1 cellular context compared by ENCODE assay signal in the genomic region with DNA sequence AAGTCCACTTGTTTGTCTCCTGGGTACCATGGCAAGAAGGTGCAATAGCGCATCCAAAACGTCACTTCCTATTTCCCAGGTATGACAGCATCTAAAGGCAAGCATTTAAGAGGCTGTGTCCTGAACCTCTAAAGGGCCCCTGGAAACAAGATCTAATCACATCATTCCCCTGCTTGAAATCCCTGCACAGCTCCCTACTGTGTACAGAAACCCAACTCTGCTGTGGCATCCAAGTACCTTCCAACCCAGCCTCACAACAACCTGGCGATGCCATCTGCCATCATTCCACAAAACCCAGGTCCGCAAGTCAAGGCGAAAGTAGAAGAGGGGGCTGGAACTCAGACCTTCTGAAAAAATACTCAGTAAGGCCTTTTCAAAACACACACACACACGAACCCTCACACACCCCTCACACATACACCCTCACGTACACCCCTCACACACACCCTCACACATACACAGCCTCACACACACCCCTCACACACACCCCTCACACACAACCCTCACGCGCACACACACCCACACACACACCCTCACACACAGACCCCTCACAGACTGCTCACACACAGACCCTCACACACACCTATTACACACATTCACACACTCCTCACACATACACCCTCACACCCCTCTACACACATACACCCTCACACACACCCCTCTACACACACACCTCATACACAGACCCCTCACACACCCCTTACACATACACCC.
TF ChIP-seq lines count a peak whose summit lies in the region.

No MANE protein-coding gene starts in this region.

TF ChIP-seq in K562, 482 proteins besides CTCF, POLR2A, EP300 and RAD21:
- TF ChIP-seq, protein P1, sequence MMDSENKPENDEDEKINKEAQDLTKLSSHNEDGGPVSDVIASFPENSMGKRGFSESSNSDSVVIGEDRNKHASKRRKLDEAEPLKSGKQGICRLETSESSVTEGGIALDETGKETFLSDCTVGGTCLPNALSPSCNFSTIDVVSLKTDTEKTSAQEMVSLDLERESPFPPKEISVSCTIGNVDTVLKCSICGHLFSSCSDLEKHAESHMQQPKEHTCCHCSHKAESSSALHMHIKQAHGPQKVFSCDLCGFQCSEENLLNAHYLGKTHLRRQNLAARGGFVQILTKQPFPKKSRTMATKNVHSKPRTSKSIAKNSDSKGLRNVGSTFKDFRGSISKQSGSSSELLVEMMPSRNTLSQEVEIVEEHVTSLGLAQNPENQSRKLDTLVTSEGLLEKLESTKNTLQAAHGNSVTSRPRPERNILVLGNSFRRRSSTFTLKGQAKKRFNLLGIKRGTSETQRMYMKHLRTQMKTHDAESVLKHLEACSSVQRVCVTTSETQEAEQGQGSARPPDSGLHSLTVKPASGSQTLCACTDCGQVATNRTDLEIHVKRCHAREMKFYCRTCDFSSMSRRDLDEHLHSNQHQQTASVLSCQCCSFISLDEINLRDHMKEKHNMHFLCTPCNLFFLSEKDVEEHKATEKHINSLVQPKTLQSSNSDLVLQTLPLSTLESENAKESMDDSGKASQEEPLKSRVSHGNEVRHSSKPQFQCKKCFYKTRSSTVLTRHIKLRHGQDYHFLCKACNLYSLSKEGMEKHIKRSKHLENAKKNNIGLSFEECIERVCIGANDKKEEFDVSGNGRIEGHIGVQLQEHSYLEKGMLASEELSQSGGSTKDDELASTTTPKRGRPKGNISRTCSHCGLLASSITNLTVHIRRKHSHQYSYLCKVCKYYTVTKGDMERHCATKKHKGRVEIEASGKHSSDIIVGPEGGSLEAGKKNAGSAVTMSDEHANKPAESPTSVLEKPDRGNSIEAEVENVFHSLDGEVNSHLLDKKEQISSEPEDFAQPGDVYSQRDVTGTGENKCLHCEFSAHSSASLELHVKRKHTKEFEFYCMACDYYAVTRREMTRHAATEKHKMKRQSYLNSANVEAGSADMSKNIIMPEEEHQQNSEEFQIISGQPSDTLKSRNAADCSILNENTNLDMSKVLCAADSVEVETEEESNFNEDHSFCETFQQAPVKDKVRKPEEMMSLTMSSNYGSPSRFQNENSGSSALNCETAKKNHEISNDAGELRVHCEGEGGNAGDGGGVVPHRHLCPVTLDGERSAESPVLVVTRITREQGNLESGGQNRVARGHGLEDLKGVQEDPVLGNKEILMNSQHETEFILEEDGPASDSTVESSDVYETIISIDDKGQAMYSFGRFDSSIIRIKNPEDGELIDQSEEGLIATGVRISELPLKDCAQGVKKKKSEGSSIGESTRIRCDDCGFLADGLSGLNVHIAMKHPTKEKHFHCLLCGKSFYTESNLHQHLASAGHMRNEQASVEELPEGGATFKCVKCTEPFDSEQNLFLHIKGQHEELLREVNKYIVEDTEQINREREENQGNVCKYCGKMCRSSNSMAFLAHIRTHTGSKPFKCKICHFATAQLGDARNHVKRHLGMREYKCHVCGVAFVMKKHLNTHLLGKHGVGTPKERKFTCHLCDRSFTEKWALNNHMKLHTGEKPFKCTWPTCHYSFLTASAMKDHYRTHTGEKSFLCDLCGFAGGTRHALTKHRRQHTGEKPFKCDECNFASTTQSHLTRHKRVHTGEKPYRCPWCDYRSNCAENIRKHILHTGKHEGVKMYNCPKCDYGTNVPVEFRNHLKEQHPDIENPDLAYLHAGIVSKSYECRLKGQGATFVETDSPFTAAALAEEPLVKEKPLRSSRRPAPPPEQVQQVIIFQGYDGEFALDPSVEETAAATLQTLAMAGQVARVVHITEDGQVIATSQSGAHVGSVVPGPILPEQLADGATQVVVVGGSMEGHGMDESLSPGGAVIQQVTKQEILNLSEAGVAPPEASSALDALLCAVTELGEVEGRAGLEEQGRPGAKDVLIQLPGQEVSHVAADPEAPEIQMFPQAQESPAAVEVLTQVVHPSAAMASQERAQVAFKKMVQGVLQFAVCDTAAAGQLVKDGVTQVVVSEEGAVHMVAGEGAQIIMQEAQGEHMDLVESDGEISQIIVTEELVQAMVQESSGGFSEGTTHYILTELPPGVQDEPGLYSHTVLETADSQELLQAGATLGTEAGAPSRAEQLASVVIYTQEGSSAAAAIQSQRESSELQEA (IDR thresholded peaks at IDR 0.05; ENCODE audit: low read depth) = no peak
- TF ChIP-seq GABPA (tag; conservative IDR thresholded peaks at IDR 0.05; ENCODE audit: low read depth) (0 out of 2 replicates have a peak, but pooled peaks have one; percentile 47), FOXP1 (CRISPR knock-in tag; IDR thresholded peaks at IDR 0.05) (no peak)
- TF ChIP-seq, protein P2, sequence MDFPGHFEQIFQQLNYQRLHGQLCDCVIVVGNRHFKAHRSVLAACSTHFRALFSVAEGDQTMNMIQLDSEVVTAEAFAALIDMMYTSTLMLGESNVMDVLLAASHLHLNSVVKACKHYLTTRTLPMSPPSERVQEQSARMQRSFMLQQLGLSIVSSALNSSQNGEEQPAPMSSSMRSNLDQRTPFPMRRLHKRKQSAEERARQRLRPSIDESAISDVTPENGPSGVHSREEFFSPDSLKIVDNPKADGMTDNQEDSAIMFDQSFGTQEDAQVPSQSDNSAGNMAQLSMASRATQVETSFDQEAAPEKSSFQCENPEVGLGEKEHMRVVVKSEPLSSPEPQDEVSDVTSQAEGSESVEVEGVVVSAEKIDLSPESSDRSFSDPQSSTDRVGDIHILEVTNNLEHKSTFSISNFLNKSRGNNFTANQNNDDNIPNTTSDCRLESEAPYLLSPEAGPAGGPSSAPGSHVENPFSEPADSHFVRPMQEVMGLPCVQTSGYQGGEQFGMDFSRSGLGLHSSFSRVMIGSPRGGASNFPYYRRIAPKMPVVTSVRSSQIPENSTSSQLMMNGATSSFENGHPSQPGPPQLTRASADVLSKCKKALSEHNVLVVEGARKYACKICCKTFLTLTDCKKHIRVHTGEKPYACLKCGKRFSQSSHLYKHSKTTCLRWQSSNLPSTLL (IDR thresholded peaks at IDR 0.05) = no peak
TF ChIP-seq in K562: peak in this region for 1.
